ENCODE assay signal across 14 cellular contexts in genomic region chr11:129457321-129457720, GRCh38.
DNase-seq lines count a peak whose midpoint lies in the region; TF ChIP-seq lines count a peak whose summit lies in the region.
"Had no signal": no experiment of that assay in that cellular context is flagged by ENCODE, and none has a peak within 500 bp of the region (broad histone marks: within the 10 kb centered on the region; RNA-seq: fewer than 3 reads in every experiment).

No MANE protein-coding gene starts in this region.

- DNase-seq in NCI-H187 treated with DMSO at 0.1 percent for 48 hours (lab: John Stamatoyannopoulos, UW) (peak; percentile 14), NCI-H187 (lab: John Stamatoyannopoulos, UW) (no peak), NCI-H526 treated with DMSO at 0.1 percent for 48 hours (lab: John Stamatoyannopoulos, UW) (peak; percentile 54), islet precursor cell (peak; percentile 77), smooth muscle cell (lab: John Stamatoyannopoulos, UW; ENCODE audit: unreplicated experiment) (no peak), ovary (no peak), glutamatergic neuron (no peak), dedifferentiated amniotic fluid mesenchymal stem cell (ENCODE audit: extremely low spot score) (no peak)
- DNase-seq: 8988T; activated CD8-positive, alpha-beta T cell treated with anti-CD3 and anti-CD28 coated beads for 36 hours; amygdala; KG1; NCI-H1930 had no signal

- H3K4me3 ChIP-seq in smooth muscle cell (no peak overlapping the region), ovary (no peak overlapping the region)
- H3K4me3 ChIP-seq: BLaER1 treated with 17β-estradiol and CSF1 and Interleukin-3, amounts not matched to agents 10 nM and 100 nM had no signal

- H4K20me1 ChIP-seq in smooth muscle cell (ENCODE audit: low read depth), result no peaks in the 10 kb centered on the region
- H4K20me1 ChIP-seq: BLaER1 treated with 17β-estradiol and CSF1 and Interleukin-3, amounts not matched to agents 10 nM and 100 nM had no signal

- H3K9me3 ChIP-seq in smooth muscle cell (replicated peaks; ENCODE audit: low read depth) (no peaks in the 10 kb centered on the region), ovary (no peaks in the 10 kb centered on the region)

- no peak overlapping the region for H2AFZ ChIP-seq in smooth muscle cell (ENCODE audit: low read depth)

- peak overlapping the region; percentile 67 for H3K27ac ChIP-seq in smooth muscle cell (ENCODE audit: low read depth)
- H3K27ac ChIP-seq in ovary, result no peak overlapping the region
- H3K27ac ChIP-seq: BLaER1 treated with 17β-estradiol and CSF1 and Interleukin-3, amounts not matched to agents 10 nM and 100 nM had no signal

- no peaks in the 10 kb centered on the region for H3F3A ChIP-seq in smooth muscle cell (ENCODE audit: low read depth)

- 46% methylated on average over 6 of the region's 6 CpGs for WGBS in smooth muscle cell (ENCODE audit: low lambda C conversion rate)
- WGBS in ovary, 3 donors, result 18 to 34% (median 24%) methylated on average over 6 of the region's 6 CpGs

- peaks cover 8% of the 10 kb centered on the region for H3K36me3 Mint-ChIP-seq in glutamatergic neuron (ENCODE audit: unreplicated experiment)

- no peak for TF ChIP-seq CTCF in smooth muscle cell (IDR thresholded peaks at IDR 0.05; ENCODE audit: borderline replicate concordance, insufficient read depth, poor library complexity, severe bottlenecking)
- no peak for TF ChIP-seq CTCF in ovary (IDR thresholded peaks at IDR 0.05)
- TF ChIP-seq CTCF in glutamatergic neuron (IDR thresholded peaks at IDR 0.05; ENCODE audit: partially characterized antibody, unreplicated experiment), result no peak

- no peak overlapping the region for H3K9ac ChIP-seq in smooth muscle cell (ENCODE audit: low read depth)
- H3K9ac ChIP-seq: BLaER1 treated with 17β-estradiol and CSF1 and Interleukin-3, amounts not matched to agents 10 nM and 100 nM had no signal

- H3K4me2 ChIP-seq in smooth muscle cell, result no peak overlapping the region
- H3K4me2 ChIP-seq: BLaER1 treated with 17β-estradiol and CSF1 and Interleukin-3, amounts not matched to agents 10 nM and 100 nM had no signal

- H3K4me1 ChIP-seq in smooth muscle cell (ENCODE audit: low read depth), result peaks cover 8% of the 10 kb centered on the region
- no peaks in the 10 kb centered on the region for H3K4me1 ChIP-seq in ovary (ENCODE audit: insufficient read depth)
- H3K4me1 ChIP-seq: BLaER1 treated with 17β-estradiol and CSF1 and Interleukin-3, amounts not matched to agents 10 nM and 100 nM had no signal

- peaks cover 3% of the 10 kb centered on the region for H3K27me3 Mint-ChIP-seq in glutamatergic neuron (ENCODE audit: unreplicated experiment)
- H3K27me3 Mint-ChIP-seq: activated CD8-positive, alpha-beta T cell treated with anti-CD3 and anti-CD28 coated beads for 36 hours had no signal

- no peaks in the 10 kb centered on the region for H3K36me3 ChIP-seq in smooth muscle cell (ENCODE audit: low read depth)
- H3K36me3 ChIP-seq in ovary, result no peaks in the 10 kb centered on the region
- H3K36me3 ChIP-seq: BLaER1 treated with 17β-estradiol and CSF1 and Interleukin-3, amounts not matched to agents 10 nM and 100 nM had no signal

- H3K27ac Mint-ChIP-seq in glutamatergic neuron (ENCODE audit: unreplicated experiment), result no peak overlapping the region
- H3K27ac Mint-ChIP-seq: activated CD8-positive, alpha-beta T cell treated with anti-CD3 and anti-CD28 coated beads for 36 hours had no signal

- no peaks in the 10 kb centered on the region for H3K79me2 ChIP-seq in smooth muscle cell (ENCODE audit: low read depth)

- TF ChIP-seq EP300 in ovary (IDR thresholded peaks at IDR 0.05), result no peak

- no peak for TF ChIP-seq POLR2A in ovary (IDR thresholded peaks at IDR 0.05)

- no peaks in the 10 kb centered on the region for H3K4me1 Mint-ChIP-seq in glutamatergic neuron (ENCODE audit: low read depth, unreplicated experiment)

- H3K4me3 Mint-ChIP-seq in glutamatergic neuron (ENCODE audit: unreplicated experiment), result no peak overlapping the region
- H3K4me3 Mint-ChIP-seq: activated CD8-positive, alpha-beta T cell treated with anti-CD3 and anti-CD28 coated beads for 36 hours had no signal

- intact Hi-C loops in ovary (cut with DNase I), result no loop called here

- H3K9me3 Mint-ChIP-seq in glutamatergic neuron (ENCODE audit: unreplicated experiment), result no peaks in the 10 kb centered on the region

- H3K27me3 ChIP-seq in smooth muscle cell (ENCODE audit: low read depth), result no peaks in the 10 kb centered on the region
- H3K27me3 ChIP-seq in ovary, result no peaks in the 10 kb centered on the region
- H3K27me3 ChIP-seq: BLaER1 treated with 17β-estradiol and CSF1 and Interleukin-3, amounts not matched to agents 10 nM and 100 nM had no signal

Comparison
In these comparisons a context has a peak if more than half of its experiments do, and no peak if none do; other contexts are left out.
1. DNase-seq: peak in NCI-H187 treated with DMSO at 0.1 percent for 48 hours (single experiment), NCI-H526 treated with DMSO at 0.1 percent for 48 hours (single experiment) and islet precursor cell (single experiment); none in NCI-H187 (0 of 2), smooth muscle cell (single experiment), ovary (0 of 5), glutamatergic neuron (single experiment) and dedifferentiated amniotic fluid mesenchymal stem cell (single experiment).